In the genomic region with DNA sequence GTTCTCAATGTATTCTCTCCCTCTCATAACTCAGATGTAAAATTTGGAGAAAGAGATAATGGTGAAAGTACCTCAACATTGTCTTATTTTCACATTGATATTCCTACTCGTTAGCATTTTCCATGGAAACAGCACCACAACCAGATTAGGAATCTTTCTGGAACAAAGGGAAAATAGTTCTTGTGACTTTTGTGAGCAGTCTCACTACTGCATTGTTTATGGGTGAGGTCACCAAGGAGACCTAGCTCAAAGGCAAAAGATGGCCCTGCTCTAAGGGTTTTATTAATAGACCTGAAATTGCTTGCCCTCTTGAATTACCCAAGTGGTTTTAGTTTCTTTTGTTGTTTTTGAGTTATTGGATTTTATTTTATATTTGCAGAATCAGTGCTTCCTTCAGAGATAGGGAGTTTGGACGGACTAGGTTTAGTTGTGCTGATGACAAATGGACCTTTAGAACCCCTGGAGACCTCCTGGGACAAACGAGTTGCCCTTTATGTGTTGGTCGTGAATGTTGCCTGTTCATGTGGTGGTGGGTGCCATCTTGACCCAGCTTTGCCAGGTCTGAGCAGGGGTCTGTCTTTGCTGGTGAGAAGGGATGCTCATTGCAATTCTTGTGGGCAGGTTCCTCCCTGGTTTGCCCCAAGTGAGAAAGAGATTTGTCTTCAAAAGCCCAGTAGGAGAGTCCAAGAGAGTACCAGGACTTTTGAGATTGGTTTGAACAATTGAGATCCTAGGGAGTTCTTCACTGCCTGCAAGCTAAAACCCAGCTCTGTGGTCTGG, we compare ENCODE assay signal across 10 cellular contexts. TPM values are rescaled to one million over a fixed set of nuclear protein-coding genes. Genes with fewer than 3 reads are reported as not detected.
A peak's percentile ranks its signal among the peaks of the same experiment; 100 is the strongest.
DNase-seq lines count a peak whose midpoint lies in the region; ATAC-seq and TF ChIP-seq lines count a peak whose summit lies in the region.
"Had no signal": no experiment of that assay in that cellular context is flagged by ENCODE, and none has a peak within 500 bp of the region (broad histone marks: within the 10 kb centered on the region; RNA-seq: fewer than 3 reads in every experiment).

No MANE protein-coding gene starts in this region.

- H3K27me3 ChIP-seq in mesendoderm (ENCODE audit: insufficient read depth, low read length, poor library complexity) = no peaks in the 10 kb centered on the region

- no peaks in the 10 kb centered on the region for H3K9me3 ChIP-seq in OCI-LY7 (ENCODE audit: low read length)

- no peak overlapping the region for H2AK5ac ChIP-seq in mesendoderm (ENCODE audit: low read length)

- H3K79me2 ChIP-seq in mesendoderm (ENCODE audit: control insufficient read depth, insufficient read depth, low read length) (peaks cover 47% of the 10 kb centered on the region), OCI-LY7 (ENCODE audit: insufficient read depth, low read depth, low read length) (no peaks in the 10 kb centered on the region)

- ATAC-seq in HG03432 (IDR thresholded peaks at IDR 0.05; ENCODE audit: unreplicated experiment) (no peak), GM18511 (IDR thresholded peaks at IDR 0.05; ENCODE audit: unreplicated experiment) (no peak)

- no peak overlapping the region for H4K8ac ChIP-seq in mesendoderm (ENCODE audit: low read depth, low read length)

- no peak overlapping the region for H3K27ac ChIP-seq in mesendoderm (ENCODE audit: low read depth, low read length)
- no peak overlapping the region for H3K27ac ChIP-seq in OCI-LY7 (ENCODE audit: low read depth, low read length, poor library complexity, severe bottlenecking)

- TF ChIP-seq CTCF in cardiac fibroblast (IDR thresholded peaks at IDR 0.05; ENCODE audit: low read depth, low read length) (no peak), OCI-LY7 (conservative IDR thresholded peaks at IDR 0.05; ENCODE audit: low read length) (no peak)

- peak overlapping the region; percentile 14 for H2BK5ac ChIP-seq in mesendoderm (ENCODE audit: low read length)

- peaks cover 18% of the 10 kb centered on the region for H3K4me1 ChIP-seq in mesendoderm (ENCODE audit: control insufficient read depth, low read depth, low read length)
- H3K4me1 ChIP-seq in OCI-LY7 (ENCODE audit: insufficient read depth, low read length, poor library complexity, severe bottlenecking) = no peaks in the 10 kb centered on the region

- POLR2A ChIA-PET in OCI-LY7 (lab: Charles Lee) = interaction anchor here (0.6 to 0.8 kb wide), 2 partner anchors 10 to 45 kb away, joined by 3 read pairs; no protein-coding TSS in a partner anchor

- no peak overlapping the region for H4K5ac ChIP-seq in mesendoderm (ENCODE audit: low read length)

- intact Hi-C loops in OCI-LY7 (cut with micrococcal nuclease; ENCODE audit: unreplicated experiment) = no loop called here

- H3K36me3 ChIP-seq in mesendoderm (ENCODE audit: control insufficient read depth, insufficient read depth, low read length) (peaks cover 1% of the 10 kb centered on the region), OCI-LY7 (ENCODE audit: insufficient read depth, low read length) (peaks cover 6% of the 10 kb centered on the region)

- CTCF ChIA-PET in OCI-LY7 (lab: Charles Lee; ENCODE audit: unreplicated experiment) = no interaction called here

- H3K79me1 ChIP-seq in mesendoderm (ENCODE audit: low read length) = peaks cover 66% of the 10 kb centered on the region

- DNase-seq in AG20443 (ENCODE audit: low spot score) = peak; percentile 78
- DNase-seq in HT-29 (ENCODE audit: low spot score) = peak; percentile 40
- peak; percentile 81 to 85 for DNase-seq in cardiac fibroblast (ENCODE audit: low read depth in 2 of 2)
- peak; percentile 92 for DNase-seq in mesendoderm
- DNase-seq in OCI-LY7 (ENCODE audit: low spot score) = no peak
- DNase-seq in DMS153 (lab: John Stamatoyannopoulos, UW) = no peak
- DNase-seq: activated gamma-delta T cell had no signal

- no peak overlapping the region for H3K4ac ChIP-seq in mesendoderm (ENCODE audit: low read depth, low read length)

- H2BK120ac ChIP-seq in mesendoderm (ENCODE audit: low read depth, low read length) = no peak overlapping the region

- no peak overlapping the region for H3K4me3 ChIP-seq in cardiac fibroblast (replicated peaks in 1 of 2; ENCODE audit: low read depth in 2 of 2, low read length in 2 of 2)
- no peak overlapping the region for H3K4me3 ChIP-seq in mesendoderm (ENCODE audit: low read length)
- no peak overlapping the region for H3K4me3 ChIP-seq in OCI-LY7 (ENCODE audit: low read depth, low read length, poor library complexity, severe bottlenecking)
- H3K4me3 ChIP-seq: lung had no signal

- H3K4me2 ChIP-seq in mesendoderm (ENCODE audit: low read length) (no peak overlapping the region), OCI-LY7 (ENCODE audit: low read length) (no peak overlapping the region)

- BruUV-seq in OCI-LY7 (replicated peaks; lab: Mats Ljungman, UMichigan) = no TSS peak

- no peaks in the 10 kb centered on the region for H4K20me1 ChIP-seq in OCI-LY7 (ENCODE audit: insufficient read depth, low read length)

- no peak overlapping the region for H3K23ac ChIP-seq in mesendoderm (ENCODE audit: low read length)

- no peak overlapping the region for H2AFZ ChIP-seq in OCI-LY7 (ENCODE audit: low read length)

- no peak overlapping the region for H3K56ac ChIP-seq in mesendoderm (ENCODE audit: low read length)

- no peak overlapping the region for H3K9ac ChIP-seq in mesendoderm (ENCODE audit: low read length)

- H2BK15ac ChIP-seq in mesendoderm (replicated peaks; ENCODE audit: low read depth) = no peak overlapping the region

- no peaks in the 10 kb centered on the region for H3K9me2 ChIP-seq in OCI-LY7 (ENCODE audit: insufficient read depth, low read length)

- H3K18ac ChIP-seq in mesendoderm (ENCODE audit: low read length) = peak overlapping the region; percentile 32

- no CpG with 5 or more reads among the region's 4 CpGs for WGBS in mesendoderm (ENCODE audit: extremely low coverage, insufficient coverage, low lambda C conversion rate)

RNA-seq across cellular contexts. Expression of gene INPP4A, which starts 58.1 kb away (rescaled TPM):
- 9.9 and 11.5 TPM in 2 replicates for total RNA-seq in HT-29 (2014; rRNA removed; shearing (Covaris generic))
- polyA plus RNA-seq in mesendoderm (2013, experiment 1 of 2) = 11.4 TPM
- polyA plus RNA-seq in mesendoderm (2013, experiment 2 of 2) = 10.8 TPM
- total RNA-seq in OCI-LY7 (2014; rRNA removed; shearing (Covaris generic)) = 14.3 and 28.5 TPM in 2 replicates
- total RNA-seq in OCI-LY7 (2022) = 27.5 and 28.6 TPM in 2 replicates

Comparison
In these comparisons a context has a peak if more than half of its experiments do, and no peak if none do; other contexts are left out.
1. DNase-seq: peak in AG20443 (single experiment), HT-29 (single experiment), cardiac fibroblast (2 of 2) and mesendoderm (single experiment); none in OCI-LY7 (single experiment) and DMS153 (single experiment).